In the genomic region with DNA sequence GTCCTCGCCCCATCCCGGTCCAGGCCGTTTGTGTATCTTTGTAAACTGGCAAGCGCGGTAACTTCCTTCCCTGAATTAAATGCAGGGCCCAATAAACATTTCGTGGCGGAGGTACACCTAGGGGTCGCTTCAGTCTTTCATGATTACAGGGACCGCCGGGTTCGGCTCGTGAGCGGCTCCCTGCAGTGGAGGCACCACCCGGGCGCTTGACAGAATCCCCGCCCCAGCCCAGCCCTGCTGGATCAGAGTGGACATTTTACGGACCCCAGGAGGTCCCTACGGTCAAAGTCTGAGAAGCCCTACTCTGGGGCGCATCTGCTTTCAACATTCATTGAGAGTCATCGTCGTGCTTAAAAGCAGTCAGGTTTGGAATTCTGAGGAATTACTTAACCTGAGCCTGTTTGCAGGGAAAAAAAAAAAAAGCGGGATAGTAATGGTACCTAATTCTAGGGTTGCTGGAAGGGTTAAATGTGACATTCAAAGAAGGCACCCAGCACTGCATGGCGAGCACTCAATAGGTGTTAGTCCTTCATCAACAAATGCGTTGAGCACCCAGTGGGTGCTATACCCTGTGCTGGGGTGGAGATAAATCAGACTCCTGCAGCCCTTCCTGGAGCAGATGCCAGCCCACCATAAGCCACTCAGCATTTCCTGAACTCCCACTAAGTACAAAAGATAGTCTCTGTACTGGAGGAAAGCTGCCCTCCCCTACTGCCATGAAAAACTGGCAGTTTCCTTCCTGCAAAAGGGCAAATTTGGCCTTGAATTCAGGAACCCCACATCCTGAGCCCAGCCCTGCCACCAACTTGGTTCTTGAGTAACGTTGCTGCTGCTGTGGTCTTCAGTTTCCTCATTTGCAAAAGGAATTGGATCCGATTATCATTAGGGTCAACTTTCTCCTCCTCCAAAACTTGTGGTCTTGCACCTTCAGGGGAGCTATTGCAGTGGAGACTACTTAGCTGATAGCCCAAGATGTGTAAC, we compare ENCODE assay signal across 8 cellular contexts. TPM values are rescaled to one million over a fixed set of nuclear protein-coding genes. Genes with fewer than 3 reads are reported as not detected.
DNase-seq lines count a peak whose midpoint lies in the region; ATAC-seq, FAIRE-seq and TF ChIP-seq lines count a peak whose summit lies in the region.

No MANE protein-coding gene starts in this region.

- ATAC-seq in HG02870 (IDR thresholded peaks at IDR 0.05; ENCODE audit: unreplicated experiment) (peak; percentile 11), HG02798 (IDR thresholded peaks at IDR 0.05; ENCODE audit: poor library complexity, unreplicated experiment) (no peak)
- ATAC-seq in naive thymus-derived CD8-positive, alpha-beta T cell: peak; percentile 52 to 71

- peaks cover 0 to 5% of the 10 kb centered on the region in 2 experiments; a peak in 2 of 4 replicates for H3K79me2 ChIP-seq in H1 (ENCODE audit: control insufficient read depth in 1 of 2, insufficient read depth in 2 of 2, low read length in 2 of 2)

- TF ChIP-seq CTCF in H1 (IDR thresholded peaks at IDR 0.05; ENCODE audit: control extremely low read depth in 1 of 3, insufficient read depth in 1 of 3, low read depth in 1 of 3, low read length in 3 of 3) (0 out of 4 replicates have a peak, but pooled peaks of 1 of the 3 experiments have one; percentile 1), GM13976 (IDR thresholded peaks at IDR 0.05; ENCODE audit: borderline replicate concordance, control extremely low read depth, extremely low read depth, insufficient read depth, missing control alignments) (no peak)

- H3K36me3 ChIP-seq in SJCRH30 (peaks cover 5% of the 10 kb centered on the region), H1 (ENCODE audit: control insufficient read depth in 2 of 4, insufficient read depth in 4 of 4, low read length in 3 of 4) (peaks cover 0 to 2% (median under 1%) of the 10 kb centered on the region in 4 experiments; a peak in 5 of 8 replicates)

- no peaks in the 10 kb centered on the region for H3K9me3 Mint-ChIP-seq in naive thymus-derived CD8-positive, alpha-beta T cell

- POLR2A ChIA-PET in H1 (lab: Charles Lee; ENCODE audit: partially characterized antibody): interaction anchor here (0.7 to 1.6 kb wide), 7 partner anchors 10 to 208 kb away, joined by 3 to 4 read pairs (median 3); no protein-coding TSS in a partner anchor
- POLR2A ChIA-PET in naive thymus-derived CD8-positive, alpha-beta T cell (lab: Charles Lee): interaction anchor here (0.9 to 1.1 kb wide), 3 partner anchors 66 to 412 kb away, joined by 3 to 5 read pairs (median 3); no protein-coding TSS in a partner anchor

- no peak overlapping the region for H4K8ac ChIP-seq in H1 (ENCODE audit: extremely low read depth, insufficient read depth, low read length)

- DNase-seq in COR-L47 (lab: John Stamatoyannopoulos, UW) (peak; percentile 52), SJCRH30 (peak; percentile 27 to 55), H1 (ENCODE audit: low read depth in 1 of 2, low spot score in 2 of 2) (no peak), GM13976 (ENCODE audit: low spot score) (no peak)
- no peak for DNase-seq in naive thymus-derived CD8-positive, alpha-beta T cell
- no peak for DNase-seq in stimulated activated CD4-positive, alpha-beta T cell treated with anti-CD3 and anti-CD28 coated beads, Interleukin-12 subunit alpha, Interleukin-12 subunit beta, amount 100 ng/mL, for 4 hours

- H3K27me3 Mint-ChIP-seq in naive thymus-derived CD8-positive, alpha-beta T cell: peaks cover 11 to 43% (median 24%) of the 10 kb centered on the region in 5 donors

- no peak overlapping the region for H2BK20ac ChIP-seq in H1 (ENCODE audit: low read length)

- H4K20me1 ChIP-seq in H1 (replicated peaks in 1 of 2; ENCODE audit: control insufficient read depth in 1 of 2, insufficient read depth in 2 of 2, low read length in 2 of 2): peaks cover 2 to 4% of the 10 kb centered on the region in 2 experiments

- peaks cover 0 to 15% (median 12%) of the 10 kb centered on the region in 4 donors for H3K4me1 Mint-ChIP-seq in naive thymus-derived CD8-positive, alpha-beta T cell

- no peak for TF ChIP-seq EP300 in H1 (IDR thresholded peaks at IDR 0.05; ENCODE audit: borderline replicate concordance in 1 of 2, low read depth in 2 of 2, low read length in 2 of 2)

- no peak overlapping the region for H3K4ac ChIP-seq in H1 (replicated peaks; ENCODE audit: insufficient read length, low read depth, low read length)

- peak overlapping the region; percentile 63 to 64 for H3K4me2 ChIP-seq in H1 (ENCODE audit: insufficient read depth in 1 of 2, low read depth in 2 of 2, low read length in 2 of 2)

- H3K9ac ChIP-seq in H1 (replicated peaks in 1 of 4; ENCODE audit: extremely low read depth in 1 of 4, low read depth in 3 of 4, low read length in 3 of 4): peak overlapping the region in 3 of 4 experiments; percentile 89 to 97 (median 94); a peak in 5 of 7 replicates

- H4K91ac ChIP-seq in H1 (replicated peaks; ENCODE audit: insufficient read length, low read length): no peak overlapping the region

- no peak overlapping the region for H2BK120ac ChIP-seq in H1 (replicated peaks; ENCODE audit: low read depth, low read length)

- no peak overlapping the region for H2AK5ac ChIP-seq in H1 (ENCODE audit: low read depth, low read length)

- CTCF ChIA-PET in H1 (lab: Charles Lee; ENCODE audit: partially characterized antibody): interaction anchor here (0.9 to 1.6 kb wide), 5 partner anchors 11 to 135 kb away, joined by 3 to 7 read pairs (median 3); a partner anchor contains a TSS

- no peak overlapping the region for H4K5ac ChIP-seq in H1 (ENCODE audit: insufficient read length, low read depth, low read length)

- no peak for TF ChIP-seq POLR2A in H1 (IDR thresholded peaks at IDR 0.05; ENCODE audit: control extremely low read depth in 1 of 2, low read depth in 2 of 2, low read length in 2 of 2)

- H2BK12ac ChIP-seq in H1 (ENCODE audit: low read depth, low read length): peak overlapping the region; percentile 51; the same call in 1 of the 2 replicates

- 0 out of 2 replicates have a peak overlapping the region, but pooled peaks have one; percentile 27 for H3K18ac ChIP-seq in H1 (ENCODE audit: extremely low read depth, low read length)

- H2BK15ac ChIP-seq in H1 (ENCODE audit: low read length): no peak overlapping the region

- no peaks in the 10 kb centered on the region for H3K27me3 ChIP-seq in SJCRH30
- peaks cover 0 to 7% (median 6%) of the 10 kb centered on the region in 4 experiments; a peak in 6 of 7 replicates for H3K27me3 ChIP-seq in H1 (replicated peaks in 1 of 4; ENCODE audit: control insufficient read depth in 3 of 4, extremely low read depth in 1 of 4, insufficient read depth in 3 of 4, low read length in 3 of 4)

- H3K4me3 Mint-ChIP-seq in naive thymus-derived CD8-positive, alpha-beta T cell: peak overlapping the region; percentile 77 to 90 (median 84)

- H3K27ac Mint-ChIP-seq in naive thymus-derived CD8-positive, alpha-beta T cell: peak overlapping the region in 8 of 10 donors; percentile 19 to 93 (median 82)

- H3K36me3 Mint-ChIP-seq in naive thymus-derived CD8-positive, alpha-beta T cell: no peaks in the 10 kb centered on the region

- no peak; a peak in 1 of 4 replicates for TF ChIP-seq RAD21 in H1 (IDR thresholded peaks at IDR 0.05 in 1 of 2, conservative IDR thresholded peaks at IDR 0.05 in 1 of 2; ENCODE audit: low read depth in 2 of 2, low read length in 2 of 2)

- H2AFZ ChIP-seq in H1 (ENCODE audit: low read length): no peak overlapping the region; the same call in 1 of the 2 replicates

- H3K4me1 ChIP-seq in SJCRH30 (0 out of 2 replicates have a peak, but pooled peaks cover 5% of the 10 kb centered on the region), H1 (replicated peaks in 1 of 4; ENCODE audit: control insufficient read depth in 3 of 4, insufficient read depth in 4 of 4, low read length in 3 of 4) (peaks cover 0 to 6% (median 4%) of the 10 kb centered on the region in 4 experiments; a peak in 5 of 7 replicates)

- no peak overlapping the region for H3K23ac ChIP-seq in H1 (ENCODE audit: insufficient read length)

- in situ Hi-C loops in GM13976 (cut with MboI; ENCODE audit: low sequenced_read_pairs, unreplicated experiment): no loop called here

- WGBS in H1 (ENCODE audit: extremely low coverage in 1 of 2, insufficient coverage in 1 of 2, insufficient read length in 1 of 2, insufficient replicate concordance in 2 of 2, low coverage in 1 of 2, low lambda C conversion rate in 2 of 2, missing lambda C conversion rate in 1 of 2), 2 experiments: 10% methylated on average over 26 of the region's 26 CpGs; no CpG with 5 or more reads in 1 of the 2 experiments

- FAIRE-seq in H1 (lab: Jason Lieb, UNC): no peak

- peaks cover 8% of the 10 kb centered on the region; the same call in 1 of the 2 replicates for H3K9me3 ChIP-seq in SJCRH30 (replicated peaks)
- no peaks in the 10 kb centered on the region for H3K9me3 ChIP-seq in H1 (ENCODE audit: insufficient read depth in 2 of 2, low read depth in 1 of 2, low read length in 1 of 2)

- H3K79me1 ChIP-seq in H1 (ENCODE audit: low read depth, low read length): peaks cover 3% of the 10 kb centered on the region; the same call in 1 of the 2 replicates

- H3K4me3 ChIP-seq in SJCRH30: peak overlapping the region; percentile 93
- peak overlapping the region; percentile 56 to 97 (median 80) for H3K4me3 ChIP-seq in H1 (ENCODE audit: extremely low read depth in 1 of 4, insufficient read depth in 2 of 4, low read depth in 3 of 4, low read length in 4 of 4)

- no peak overlapping the region for H3K56ac ChIP-seq in H1 (replicated peaks; ENCODE audit: insufficient read length, low read depth, low read length)

- no peak overlapping the region for H3K14ac ChIP-seq in H1 (ENCODE audit: insufficient read length)

- H3K27ac ChIP-seq in SJCRH30: no peak overlapping the region
- H3K27ac ChIP-seq in H1 (ENCODE audit: low read depth, low read length): no peak overlapping the region

- no peak overlapping the region for H2BK5ac ChIP-seq in H1 (ENCODE audit: low read depth, low read length)

- H3K23me2 ChIP-seq in H1 (ENCODE audit: low read depth, low read length): no peaks in the 10 kb centered on the region

RNA-seq across cellular contexts. Expression of a gene that starts 0.7 kb away (rescaled TPM):
- 33.9 and 35.5 TPM in 2 replicates for total RNA-seq in SJCRH30 (2014; rRNA removed; shearing (Covaris generic))
- 21.2 and 21.4 TPM in 2 replicates for total RNA-seq in H1 (2021; fragmentation: NEBNext Ultra II Directional; extraction: Animal tissue kit (Norgen Biotek cat#: 25700))
- 15.1 and 19.9 TPM in 2 replicates for polyA plus RNA-seq in H1 (2011; rRNA removed)
- 18.8 TPM for polyA plus RNA-seq in H1 (2011; cell fraction: cytosol; rRNA removed)
- 27.1 TPM for polyA plus RNA-seq in H1 (2011; cell fraction: nucleus; rRNA removed)
- polyA plus RNA-seq in H1 (2012, experiment 1 of 2): 12.9 to 15.0 TPM (median 13.8 TPM) in 4 replicates
- 9.8 TPM for polyA plus RNA-seq in H1 (2012, experiment 2 of 2)
- 21.3 TPM for polyA plus RNA-seq in H1 (2013, experiment 1 of 2)
- 19.4 TPM for polyA plus RNA-seq in H1 (2013, experiment 2 of 2)
- 21.2 and 27.2 TPM in 2 replicates for polyA minus RNA-seq in H1 (2011; rRNA and poly(A)+ RNA removed)
- polyA minus RNA-seq in H1 (2011; cell fraction: cytosol; rRNA and poly(A)+ RNA removed): 16.0 TPM
- 16.2 TPM for polyA minus RNA-seq in H1 (2011; cell fraction: nucleus; rRNA and poly(A)+ RNA removed)
- 10 to 100 TPM; 11.6 to 13.0 TPM for total RNA-seq in naive thymus-derived CD8-positive, alpha-beta T cell
- polyA plus RNA-seq in naive thymus-derived CD8-positive, alpha-beta T cell: 1 to 10 TPM; 5.9 to 7.5 (median 6.4) TPM

RNA-seq across cellular contexts. Expression of a gene that starts 0.8 kb away (rescaled TPM):
- not detected in 2 replicates for total RNA-seq in SJCRH30 (2014; rRNA removed; shearing (Covaris generic))
- 0.07 TPM in 1 of 2 replicates, not detected in the other for total RNA-seq in H1 (2021; fragmentation: NEBNext Ultra II Directional; extraction: Animal tissue kit (Norgen Biotek cat#: 25700))
- polyA plus RNA-seq in H1 (2011; rRNA removed): 0.02 and 0.03 TPM in 2 replicates
- polyA plus RNA-seq in H1 (2011; cell fraction: cytosol; rRNA removed): 0.03 TPM
- polyA plus RNA-seq in H1 (2011; cell fraction: nucleus; rRNA removed): 0.03 TPM
- polyA plus RNA-seq in H1 (2012, experiment 1 of 2): 0.04 TPM in 2 of 4 replicates, not detected in the others
- not detected for polyA plus RNA-seq in H1 (2012, experiment 2 of 2)
- 0.08 TPM for polyA plus RNA-seq in H1 (2013, experiment 1 of 2)
- 0.04 TPM for polyA plus RNA-seq in H1 (2013, experiment 2 of 2)
- polyA minus RNA-seq in H1 (2011; rRNA and poly(A)+ RNA removed): 0.09 and 0.15 TPM in 2 replicates
- not detected for polyA minus RNA-seq in H1 (2011; cell fraction: cytosol; rRNA and poly(A)+ RNA removed)
- not detected for polyA minus RNA-seq in H1 (2011; cell fraction: nucleus; rRNA and poly(A)+ RNA removed)
- total RNA-seq in naive thymus-derived CD8-positive, alpha-beta T cell: not detected
- polyA plus RNA-seq in naive thymus-derived CD8-positive, alpha-beta T cell: not detected

RNA-seq across cellular contexts. Expression of a gene that starts 20.8 kb away (rescaled TPM):
- not detected in 2 replicates for total RNA-seq in SJCRH30 (2014; rRNA removed; shearing (Covaris generic))
- total RNA-seq in H1 (2021; fragmentation: NEBNext Ultra II Directional; extraction: Animal tissue kit (Norgen Biotek cat#: 25700)): not detected in 2 replicates
- 0.08 and 0.25 TPM in 2 replicates for polyA plus RNA-seq in H1 (2011; rRNA removed)
- polyA plus RNA-seq in H1 (2011; cell fraction: cytosol; rRNA removed): 0.19 TPM
- polyA plus RNA-seq in H1 (2011; cell fraction: nucleus; rRNA removed): 0.14 TPM
- polyA plus RNA-seq in H1 (2012, experiment 1 of 2): 0.12 to 0.27 TPM (median 0.15 TPM) in 4 replicates
- polyA plus RNA-seq in H1 (2012, experiment 2 of 2): 0.21 TPM
- polyA plus RNA-seq in H1 (2013, experiment 1 of 2): 0.08 TPM
- polyA plus RNA-seq in H1 (2013, experiment 2 of 2): 0.09 TPM
- polyA minus RNA-seq in H1 (2011; rRNA and poly(A)+ RNA removed): not detected in 2 replicates
- not detected for polyA minus RNA-seq in H1 (2011; cell fraction: cytosol; rRNA and poly(A)+ RNA removed)
- not detected for polyA minus RNA-seq in H1 (2011; cell fraction: nucleus; rRNA and poly(A)+ RNA removed)
- total RNA-seq in naive thymus-derived CD8-positive, alpha-beta T cell: not detected
- polyA plus RNA-seq in naive thymus-derived CD8-positive, alpha-beta T cell: not detected

RNA-seq across cellular contexts. Expression of a gene that starts 53.5 kb away (rescaled TPM):
- total RNA-seq in SJCRH30 (2014; rRNA removed; shearing (Covaris generic)): 6.6 and 11.3 TPM in 2 replicates
- 5.5 and 6.1 TPM in 2 replicates for total RNA-seq in H1 (2021; fragmentation: NEBNext Ultra II Directional; extraction: Animal tissue kit (Norgen Biotek cat#: 25700))
- 3.1 and 3.8 TPM in 2 replicates for polyA plus RNA-seq in H1 (2011; rRNA removed)
- 6.2 TPM for polyA plus RNA-seq in H1 (2011; cell fraction: cytosol; rRNA removed)
- 21.1 TPM for polyA plus RNA-seq in H1 (2011; cell fraction: nucleus; rRNA removed)
- polyA plus RNA-seq in H1 (2012, experiment 1 of 2): 6.1 to 7.7 TPM (median 7.3 TPM) in 4 replicates
- polyA plus RNA-seq in H1 (2012, experiment 2 of 2): 1.8 TPM
- polyA plus RNA-seq in H1 (2013, experiment 1 of 2): 5.1 TPM
- polyA plus RNA-seq in H1 (2013, experiment 2 of 2): 5.1 TPM
- polyA minus RNA-seq in H1 (2011; rRNA and poly(A)+ RNA removed): 5.6 and 6.1 TPM in 2 replicates
- 5.9 TPM for polyA minus RNA-seq in H1 (2011; cell fraction: cytosol; rRNA and poly(A)+ RNA removed)
- 9.3 TPM for polyA minus RNA-seq in H1 (2011; cell fraction: nucleus; rRNA and poly(A)+ RNA removed)
- under 1 TPM in 1 of 2 experiments, not detected in 1; 0.16 TPM for total RNA-seq in naive thymus-derived CD8-positive, alpha-beta T cell
- polyA plus RNA-seq in naive thymus-derived CD8-positive, alpha-beta T cell: not detected

Comparison
In these comparisons a context has a peak if more than half of its experiments do, and no peak if none do; other contexts are left out.
1. DNase-seq: peak in COR-L47 (single experiment) and SJCRH30 (2 of 2); none in H1 (0 of 2), naive thymus-derived CD8-positive, alpha-beta T cell (0 of 10), GM13976 (single experiment) and stimulated activated CD4-positive, alpha-beta T cell treated with anti-CD3 and anti-CD28 coated beads, Interleukin-12 subunit alpha, Interleukin-12 subunit beta, amount 100 ng/mL, for 4 hours (single experiment).